ENCODE assay signal across 11 cellular contexts in genomic region chrX:72273718-72274117, GRCh38. TPM values are rescaled to one million over a fixed set of nuclear protein-coding genes. Genes with fewer than 3 reads are reported as not detected.
DNase-seq lines count a peak whose midpoint lies in the region; ATAC-seq and TF ChIP-seq lines count a peak whose summit lies in the region.
"Had no signal": no experiment of that assay in that cellular context is flagged by ENCODE, and none has a peak within 500 bp of the region (broad histone marks: within the 10 kb centered on the region; RNA-seq: fewer than 3 reads in every experiment).

No MANE protein-coding gene starts in this region.

- peak overlapping the region; percentile 80 for H3K4me3 Mint-ChIP-seq in T-helper 1 cell treated with Interleukin-12 subunit alpha and Interleukin-12 subunit beta and Interleukin-4 antibody, amounts not matched to agents 30 μg/mL and 1 μg/mL, for 36 hours
- H3K4me3 Mint-ChIP-seq in stimulated activated naive B cell treated with anti-CD40 and anti-IgM and Interleukin-4, amounts not matched to agents 10 μg/mL and 1 μg/mL and 100 μg/mL, for 72 hours, result peak overlapping the region in 1 of 2 donors; percentile 95
- H3K4me3 Mint-ChIP-seq: CD14-positive monocyte; dendritic cell treated with granulocyte-macrophage colony-stimulating factor and Interleukin-4, amounts not matched to agents 40 ng/mL and 50 ng/mL, for 4 days had no signal

- no peaks in the 10 kb centered on the region for H3K27me3 Mint-ChIP-seq in T-helper 1 cell treated with Interleukin-12 subunit alpha and Interleukin-12 subunit beta and Interleukin-4 antibody, amounts not matched to agents 30 μg/mL and 1 μg/mL, for 36 hours (ENCODE audit: low read depth)
- peaks cover 0 to 1% of the 10 kb centered on the region in 2 donors for H3K27me3 Mint-ChIP-seq in stimulated activated naive B cell treated with anti-CD40 and anti-IgM and Interleukin-4, amounts not matched to agents 10 μg/mL and 1 μg/mL and 100 μg/mL, for 72 hours

- H3K36me3 Mint-ChIP-seq in T-helper 1 cell treated with Interleukin-12 subunit alpha and Interleukin-12 subunit beta and Interleukin-4 antibody, amounts not matched to agents 30 μg/mL and 1 μg/mL, for 36 hours (ENCODE audit: low read depth), result peaks cover 50% of the 10 kb centered on the region
- H3K36me3 Mint-ChIP-seq in stimulated activated naive B cell treated with anti-CD40 and anti-IgM and Interleukin-4, amounts not matched to agents 10 μg/mL and 1 μg/mL and 100 μg/mL, for 72 hours, result peaks cover 26 to 73% of the 10 kb centered on the region in 2 donors

- DNase-seq in stimulated activated CD4-positive, alpha-beta T cell treated with anti-CD3 and anti-CD28 coated beads, Interleukin-15, amount 100 ng/mL, for 24 hours, result peak; percentile 42
- no peak for DNase-seq in stimulated activated CD4-positive, alpha-beta T cell treated with anti-CD3 and anti-CD28 coated beads, Interleukin-4, amount 100 ng/mL, for 24 hours
- DNase-seq in choroid plexus epithelial cell (ENCODE audit: low read depth) (no peak), left lobe of liver (ENCODE audit: low spot score) (no peak)
- no peak for DNase-seq in stimulated activated naive B cell treated with anti-CD40 and anti-IgM and Interleukin-4, amounts not matched to agents 10 μg/mL and 1 μg/mL and 100 μg/mL, for 72 hours
- DNase-seq in stimulated activated CD4-positive, alpha-beta T cell treated with anti-CD3 and anti-CD28 coated beads, Interleukin-4, amount 100 ng/mL, for 4 hours, result no peak
- DNase-seq: stomach had no signal

- H3K4me1 Mint-ChIP-seq in T-helper 1 cell treated with Interleukin-12 subunit alpha and Interleukin-12 subunit beta and Interleukin-4 antibody, amounts not matched to agents 30 μg/mL and 1 μg/mL, for 36 hours (ENCODE audit: low read depth), result peaks cover 39% of the 10 kb centered on the region
- H3K4me1 Mint-ChIP-seq in stimulated activated naive B cell treated with anti-CD40 and anti-IgM and Interleukin-4, amounts not matched to agents 10 μg/mL and 1 μg/mL and 100 μg/mL, for 72 hours, result peaks cover 32 to 33% of the 10 kb centered on the region in 2 donors

- H3K4me3 ChIP-seq in choroid plexus epithelial cell (ENCODE audit: low read depth, low read length), result peak overlapping the region; percentile 1

- H3K9me3 Mint-ChIP-seq in T-helper 1 cell treated with Interleukin-12 subunit alpha and Interleukin-12 subunit beta and Interleukin-4 antibody, amounts not matched to agents 30 μg/mL and 1 μg/mL, for 36 hours, result no peaks in the 10 kb centered on the region
- no peaks in the 10 kb centered on the region for H3K9me3 Mint-ChIP-seq in stimulated activated naive B cell treated with anti-CD40 and anti-IgM and Interleukin-4, amounts not matched to agents 10 μg/mL and 1 μg/mL and 100 μg/mL, for 72 hours
- H3K9me3 Mint-ChIP-seq: dendritic cell treated with granulocyte-macrophage colony-stimulating factor and Interleukin-4, amounts not matched to agents 40 ng/mL and 50 ng/mL, for 4 days had no signal

- TF ChIP-seq CTCF in choroid plexus epithelial cell (conservative IDR thresholded peaks at IDR 0.05; ENCODE audit: low read depth, low read length), result no peak

- no peak for ATAC-seq in stimulated activated naive B cell treated with anti-CD40 and anti-IgM and Interleukin-4, amounts not matched to agents 10 μg/mL and 1 μg/mL and 100 μg/mL, for 72 hours (replicated peaks)
- ATAC-seq in GM21423 (IDR thresholded peaks at IDR 0.05; ENCODE audit: unreplicated experiment) (no peak), left lobe of liver (no peak)

- peak overlapping the region; percentile 36 for H3K27ac Mint-ChIP-seq in T-helper 1 cell treated with Interleukin-12 subunit alpha and Interleukin-12 subunit beta and Interleukin-4 antibody, amounts not matched to agents 30 μg/mL and 1 μg/mL, for 36 hours
- H3K27ac Mint-ChIP-seq in stimulated activated naive B cell treated with anti-CD40 and anti-IgM and Interleukin-4, amounts not matched to agents 10 μg/mL and 1 μg/mL and 100 μg/mL, for 72 hours, result peak overlapping the region; percentile 34
- H3K27ac Mint-ChIP-seq: dendritic cell treated with granulocyte-macrophage colony-stimulating factor and Interleukin-4, amounts not matched to agents 40 ng/mL and 50 ng/mL, for 4 days had no signal

RNA-seq across cellular contexts. Expression of gene RPS4X, which starts 3.3 kb away (rescaled TPM):
- 198 TPM for total RNA-seq in left lobe of liver

RNA-seq across cellular contexts. Expression of gene CITED1, which starts 32.0 kb away (rescaled TPM):
- total RNA-seq in left lobe of liver, result not detected

RNA-seq across cellular contexts. Expression of gene ERCC6L, which starts 34.9 kb away (rescaled TPM):
- 0.08 TPM for total RNA-seq in left lobe of liver
